ENCODE assay signal across 35 cellular contexts in genomic region chr1:156532374-156532773, GRCh38. TPM values are rescaled to one million over a fixed set of nuclear protein-coding genes. Genes with fewer than 3 reads are reported as not detected.
"Had no signal": no experiment of that assay in that cellular context is flagged by ENCODE, and none has a peak within 500 bp of the region (broad histone marks: within the 10 kb centered on the region; RNA-seq: fewer than 3 reads in every experiment).

No MANE protein-coding gene starts in this region.

- FAIRE-seq: astrocyte, TTC549 had no signal

- H3K9me3 ChIP-seq: adrenal gland, body of pancreas, breast epithelium had no signal

- H3K36me3 ChIP-seq: adrenal gland, brain microvascular endothelial cell, breast epithelium had no signal

- H3K4me1 ChIP-seq: adrenal gland, body of pancreas, breast epithelium had no signal

- ATAC-seq: activated CD8-positive, alpha-beta T cell treated with anti-CD3 and anti-CD28 coated beads for 36 hours; activated naive CD4-positive, alpha-beta T cell treated with anti-CD3 and anti-CD28 coated beads, Interleukin-2, amount 50 U/mL, for 72 hours; activated T-cell treated with anti-CD3 and anti-CD28 coated beads, Interleukin-2, amount 50 U/mL, for 4 hours; activated T-cell treated with anti-CD3 and anti-CD28 coated beads, Interleukin-2, amount 50 U/mL, for 72 hours; activated T-helper 17 cell treated with anti-CD3 and anti-CD28 coated beads, Interleukin-2, amount 50 U/mL, for 72 hours; body of pancreas had no signal

- H3K27me3 ChIP-seq: adrenal gland, body of pancreas, brain microvascular endothelial cell, breast epithelium had no signal

- H3K4me3 ChIP-seq: adrenal gland, body of pancreas, breast epithelium had no signal

- H3K27ac ChIP-seq: adrenal gland, body of pancreas, brain microvascular endothelial cell, breast epithelium, VCaP had no signal

- DNase-seq: activated B cell treated with CpG ODN at 0.5 μM for 24 hours; activated CD4-positive, alpha-beta memory T cell treated with anti-CD3 and anti-CD28 coated beads for 36 hours; activated CD4-positive, alpha-beta T cell treated with anti-CD3 and anti-CD28 coated beads for 4 hours; activated CD4-positive, alpha-beta T cell treated with anti-CD3 and anti-CD28 coated beads, Interleukin-2, amount 10 ng/mL, durations not matched to agents 24 days and 14 days; activated CD4-positive, alpha-beta T cell treated with anti-CD3 and anti-CD28 coated beads, Interleukin-2, amount 50 U/mL, for 1 hour; activated CD4-positive, alpha-beta T cell treated with anti-CD3 and anti-CD28 coated beads, Interleukin-2, amount 50 U/mL, for 4 hours; activated CD4-positive, CD25-positive, alpha-beta regulatory T cell treated with anti-CD3 and anti-CD28 coated beads, Interleukin-2, amount 50 U/mL, for 72 hours; activated CD8-positive, alpha-beta memory T cell treated with anti-CD3 and anti-CD28 coated beads, Interleukin-2, amount 50 U/mL, for 4 hours; activated CD8-positive, alpha-beta T cell treated with anti-CD3 and anti-CD28 coated beads for 36 hours; activated effector memory CD4-positive, alpha-beta T cell treated with anti-CD3 and anti-CD28 coated beads, Interleukin-2, amount 50 U/mL, for 16 hours; activated gamma-delta T cell treated with Interleukin-2 at 50 U/mL for 16 hours; activated naive CD4-positive, alpha-beta T cell; activated naive CD4-positive, alpha-beta T cell treated with anti-CD3 and anti-CD28 coated beads for 36 hours; activated naive CD4-positive, alpha-beta T cell treated with anti-CD3 and anti-CD28 coated beads, Interleukin-2, amount 50 U/mL, for 16 hours; activated naive CD8-positive, alpha-beta T cell treated with anti-CD3 and anti-CD28 coated beads for 36 hours; activated T-cell treated with anti-CD3 and anti-CD28 coated beads for 4 hours; activated T-cell treated with anti-CD3 and anti-CD28 coated beads, Interleukin-2, amount 50 U/mL, for 1 hour; activated T-cell treated with anti-CD3 and anti-CD28 coated beads, Interleukin-2, amount 50 U/mL, for 4 hours; activated T-cell treated with anti-CD3 and anti-CD28 coated beads, Interleukin-2, amount 50 U/mL, for 72 hours; adrenal gland; amniotic stem cell; aorta; body of pancreas; brain microvascular endothelial cell; central memory CD4-positive, alpha-beta T cell; T-helper 1 cell; T-helper 2 cell; T-helper 9 cell had no signal

RNA-seq across cellular contexts. Expression of gene TTC24, which starts 47.1 kb away (rescaled TPM):
- total RNA-seq: adrenal gland, astrocyte, body of pancreas, breast epithelium, cardiac septum had no signal
- polyA plus RNA-seq: aorta had no signal
